26 cellular contexts compared by ENCODE assay signal in the genomic region with DNA sequence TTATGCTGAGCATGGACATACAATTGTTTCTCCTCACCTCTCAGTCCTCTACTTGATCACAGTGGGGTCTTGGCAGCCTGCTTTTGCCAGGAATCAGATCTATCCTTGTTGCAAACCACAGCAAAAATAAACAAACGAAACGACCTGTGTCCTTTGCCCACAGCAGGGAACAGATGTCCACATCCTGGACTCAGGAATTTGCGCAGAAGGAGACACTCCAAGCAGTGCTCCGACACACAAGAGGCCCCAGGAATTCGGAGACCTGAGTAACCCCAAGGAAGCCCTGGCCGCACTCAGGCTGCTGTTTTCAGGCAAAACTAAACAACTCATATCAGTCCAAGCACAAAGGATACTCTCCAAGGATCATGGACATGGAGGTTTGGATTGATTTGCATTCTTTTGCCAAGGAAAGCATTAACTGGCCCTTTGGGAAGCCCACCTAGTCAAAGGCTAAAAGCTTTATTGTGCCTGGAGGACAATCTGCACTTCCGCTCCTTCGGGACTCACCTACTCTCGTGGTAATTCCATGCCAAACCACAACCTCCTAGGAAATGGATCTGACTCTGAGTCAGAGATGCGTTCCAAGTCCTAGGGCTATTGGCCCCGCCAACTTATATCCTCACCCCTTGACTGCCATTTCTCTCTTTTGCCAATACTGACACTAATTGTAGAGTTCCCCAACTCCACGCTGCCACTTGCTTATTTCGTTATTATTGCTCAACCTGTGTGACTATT.
A peak's percentile ranks its signal among the peaks of the same experiment; 100 is the strongest.
DNase-seq lines count a peak whose midpoint lies in the region; ATAC-seq, FAIRE-seq and TF ChIP-seq lines count a peak whose summit lies in the region.
"Had no signal": no experiment of that assay in that cellular context is flagged by ENCODE, and none has a peak within 500 bp of the region (broad histone marks: within the 10 kb centered on the region; RNA-seq: fewer than 3 reads in every experiment).

No MANE protein-coding gene starts in this region.

- no peak overlapping the region for H3K14ac ChIP-seq in mesenchymal stem cell (ENCODE audit: low read length in 2 of 2)

- H4K8ac ChIP-seq in mesenchymal stem cell (ENCODE audit: low read length) = no peak overlapping the region

- H2AFZ ChIP-seq in mesenchymal stem cell (ENCODE audit: low read depth, low read length) = no peak overlapping the region
- H2AFZ ChIP-seq: parathyroid adenoma had no signal

- no peak overlapping the region for H3K4me2 ChIP-seq in mesenchymal stem cell (ENCODE audit: low read length, poor library complexity, severe bottlenecking)

- no peak overlapping the region for H3K23ac ChIP-seq in mesenchymal stem cell (ENCODE audit: low read length in 2 of 2)

- TF ChIP-seq CTCF in bronchial epithelial cell (IDR thresholded peaks at IDR 0.05; ENCODE audit: insufficient read depth, low read length, severe bottlenecking) (no peak), gastrocnemius medialis (IDR thresholded peaks at IDR 0.05 in 4 of 5, conservative IDR thresholded peaks at IDR 0.05 in 1 of 5) (no peak)

- H3K9me3 ChIP-seq in mesenchymal stem cell (ENCODE audit: control insufficient read depth, low read length) (peaks cover 3% of the 10 kb centered on the region), gastrocnemius medialis (no peaks in the 10 kb centered on the region)
- H3K9me3 ChIP-seq: esophagus squamous epithelium, right lobe of liver had no signal

- in situ Hi-C loops in gastrocnemius medialis (cut with MboI; ENCODE audit: low sequenced_read_pairs in 4 of 4) = no loop called here

- H3K79me1 ChIP-seq in mesenchymal stem cell (replicated peaks; ENCODE audit: low read length, poor library complexity, severe bottlenecking) = no peaks in the 10 kb centered on the region

- peak; percentile 40 for DNase-seq in EL
- DNase-seq in NOMO-1 treated with DMSO at 0.1 percent for 48 hours (lab: John Stamatoyannopoulos, UW; ENCODE audit: unreplicated experiment) = peak; percentile 21
- DNase-seq in bronchial epithelial cell (ENCODE audit: low read depth) = peak; percentile 70
- peak; percentile 61 for DNase-seq in mesenchymal stem cell
- no peak for DNase-seq in HT-29 (ENCODE audit: low spot score)
- no peak for DNase-seq in gastrocnemius medialis
- DNase-seq: activated naive CD4-positive, alpha-beta T cell treated with anti-CD3 and anti-CD28 coated beads for 36 hours; activated T-cell treated with anti-CD3 and anti-CD28 coated beads, Interleukin-2, amount 50 U/mL, for 4 hours; anterior cingulate cortex; C1 segment of cervical spinal cord; effector memory CD4-positive, alpha-beta T cell; esophagus squamous epithelium; GOT3; left colon; NCI-H1694; NCI-H2171 treated with DMSO at 0.1 percent for 48 hours; NCI-H526 treated with DMSO at 0.1 percent for 48 hours; right lobe of liver; SHP77; trophoblast cell had no signal

- H3K4me3 ChIP-seq in bronchial epithelial cell (ENCODE audit: low read depth, low read length) (no peak overlapping the region), mesenchymal stem cell (ENCODE audit: insufficient read depth in 1 of 2, low read depth in 1 of 2, low read length in 2 of 2) (no peak overlapping the region), gastrocnemius medialis (no peak overlapping the region)
- H3K4me3 ChIP-seq: esophagus squamous epithelium, right lobe of liver had no signal

- H3K27ac ChIP-seq in mesenchymal stem cell (ENCODE audit: low read length, poor library complexity, severe bottlenecking) (no peak overlapping the region), gastrocnemius medialis (no peak overlapping the region)
- H3K27ac ChIP-seq: esophagus squamous epithelium, HL-60, parathyroid adenoma, right lobe of liver had no signal

- no peaks in the 10 kb centered on the region for H3K4me1 ChIP-seq in mesenchymal stem cell (ENCODE audit: control insufficient read depth, insufficient read depth, low read depth, low read length)
- no peaks in the 10 kb centered on the region for H3K4me1 ChIP-seq in gastrocnemius medialis
- H3K4me1 ChIP-seq: esophagus squamous epithelium, parathyroid adenoma, right lobe of liver had no signal

- no peak overlapping the region for H2BK15ac ChIP-seq in mesenchymal stem cell (ENCODE audit: low read depth, poor library complexity, severe bottlenecking)

- H3K4ac ChIP-seq in mesenchymal stem cell (ENCODE audit: low read depth in 1 of 2, low read length in 2 of 2) = no peak overlapping the region

- no peak overlapping the region for H4K91ac ChIP-seq in mesenchymal stem cell (ENCODE audit: low read length)

- H2AK5ac ChIP-seq in mesenchymal stem cell (ENCODE audit: low read length, severe bottlenecking) = no peak overlapping the region

- H3K36me3 ChIP-seq in bronchial epithelial cell (ENCODE audit: control insufficient read depth, insufficient read depth, low read length) (no peaks in the 10 kb centered on the region), mesenchymal stem cell (ENCODE audit: control insufficient read depth in 1 of 2, insufficient read depth in 2 of 2, low read depth in 1 of 2, low read length in 2 of 2) (no peaks in the 10 kb centered on the region), gastrocnemius medialis (no peaks in the 10 kb centered on the region)
- H3K36me3 ChIP-seq: esophagus squamous epithelium, right lobe of liver had no signal

- H2BK5ac ChIP-seq in mesenchymal stem cell (ENCODE audit: low read depth, low read length, poor library complexity, severe bottlenecking) = no peak overlapping the region

- no peak overlapping the region for H2BK120ac ChIP-seq in mesenchymal stem cell (ENCODE audit: low read depth, low read length)

- no peak for FAIRE-seq in bronchial epithelial cell (lab: Jason Lieb, UNC)
- FAIRE-seq: TTC549 had no signal

- peak overlapping the region; percentile 59 to 75 for H2BK12ac ChIP-seq in mesenchymal stem cell (ENCODE audit: low read length in 2 of 2)

- 41% methylated on average over 12 of the region's 13 CpGs for WGBS in mesenchymal stem cell

- intact Hi-C loops in gastrocnemius medialis (cut with DNase I; ENCODE audit: low total_unique reads) = no loop called here

- ATAC-seq in HG02623 (IDR thresholded peaks at IDR 0.05; ENCODE audit: unreplicated experiment) (no peak), GM21528 (IDR thresholded peaks at IDR 0.05; ENCODE audit: low FRiP score, unreplicated experiment) (no peak), gastrocnemius medialis (no peak)
- ATAC-seq: activated T-cell treated with anti-CD3 and anti-CD28 coated beads, Interleukin-2, amount 50 U/mL, for 4 hours; left colon; natural killer cell treated with Interleukin-12 subunit alpha and Interleukin-12 subunit beta and Interleukin-15 and Interleukin-18, amount 100 ng/mL, for 72 hours; right lobe of liver had no signal

- TF ChIP-seq POLR2A in gastrocnemius medialis (IDR thresholded peaks at IDR 0.05) = no peak

- H3K18ac ChIP-seq in mesenchymal stem cell (ENCODE audit: low read depth in 1 of 2, low read length in 2 of 2) = peak overlapping the region; percentile 26 to 29

- H3K9ac ChIP-seq in mesenchymal stem cell (ENCODE audit: low read length) = no peak overlapping the region
- H3K9ac ChIP-seq: parathyroid adenoma had no signal

- H3K27me3 ChIP-seq in bronchial epithelial cell (ENCODE audit: control insufficient read depth, insufficient read depth, low read length) = no peaks in the 10 kb centered on the region
- H3K27me3 ChIP-seq in mesenchymal stem cell (ENCODE audit: control insufficient read depth in 1 of 2, insufficient read depth in 1 of 2, low read length in 2 of 2) = no peaks in the 10 kb centered on the region
- H3K27me3 ChIP-seq in gastrocnemius medialis = no peaks in the 10 kb centered on the region
- H3K27me3 ChIP-seq: esophagus squamous epithelium, right lobe of liver had no signal

Comparison
In these comparisons a context has a peak if more than half of its experiments do, and no peak if none do; other contexts are left out.
1. DNase-seq: peak in EL (single experiment), NOMO-1 treated with DMSO at 0.1 percent for 48 hours (single experiment), bronchial epithelial cell (single experiment) and mesenchymal stem cell (single experiment); none in HT-29 (single experiment) and gastrocnemius medialis (0 of 2).